In the genomic region with DNA sequence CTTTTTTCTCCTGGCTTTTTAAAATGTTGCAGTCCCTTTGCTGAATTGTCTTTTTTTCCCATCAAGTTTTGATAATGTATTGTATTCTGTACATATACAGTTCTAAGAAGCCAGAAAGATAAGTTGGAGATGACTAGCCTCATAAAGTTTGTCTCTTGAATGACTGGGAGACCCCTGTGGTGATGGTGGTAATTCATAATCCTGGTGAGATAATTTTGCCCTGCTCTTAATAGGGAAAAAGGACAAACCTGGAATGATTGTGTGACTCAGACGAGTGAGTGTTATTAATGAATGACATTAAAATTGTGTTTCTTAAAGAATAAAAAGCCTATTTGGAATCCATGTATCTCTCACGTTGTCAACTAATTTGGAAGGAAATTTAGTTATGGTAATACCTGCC, we compare ENCODE assay signal across 1 cellular context.
TF ChIP-seq lines count a peak whose summit lies in the region.

No MANE protein-coding gene starts in this region.

TF ChIP-seq in GM12878, 131 proteins besides CTCF, POLR2A, EP300 and RAD21 (continued from another document):
- TF ChIP-seq, protein P1, sequence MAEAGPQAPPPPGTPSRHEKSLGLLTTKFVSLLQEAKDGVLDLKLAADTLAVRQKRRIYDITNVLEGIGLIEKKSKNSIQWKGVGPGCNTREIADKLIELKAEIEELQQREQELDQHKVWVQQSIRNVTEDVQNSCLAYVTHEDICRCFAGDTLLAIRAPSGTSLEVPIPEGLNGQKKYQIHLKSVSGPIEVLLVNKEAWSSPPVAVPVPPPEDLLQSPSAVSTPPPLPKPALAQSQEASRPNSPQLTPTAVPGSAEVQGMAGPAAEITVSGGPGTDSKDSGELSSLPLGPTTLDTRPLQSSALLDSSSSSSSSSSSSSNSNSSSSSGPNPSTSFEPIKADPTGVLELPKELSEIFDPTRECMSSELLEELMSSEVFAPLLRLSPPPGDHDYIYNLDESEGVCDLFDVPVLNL (IDR thresholded peaks at IDR 0.05; ENCODE audit: low read depth, low read length): no peak
- no peak for TF ChIP-seq MXI1 (IDR thresholded peaks at IDR 0.05; ENCODE audit: low read depth, low read length)
- TF ChIP-seq CEBPZ (IDR thresholded peaks at IDR 0.05; ENCODE audit: low read depth, low read length): no peak
- TF ChIP-seq ZNF622 (IDR thresholded peaks at IDR 0.05): no peak
- no peak for TF ChIP-seq KDM1A (IDR thresholded peaks at IDR 0.05; ENCODE audit: borderline replicate concordance)
- TF ChIP-seq NR2F1 (conservative IDR thresholded peaks at IDR 0.05): no peak
